Comparison of ENCODE assay signal across 14 cellular contexts in the genomic region with DNA sequence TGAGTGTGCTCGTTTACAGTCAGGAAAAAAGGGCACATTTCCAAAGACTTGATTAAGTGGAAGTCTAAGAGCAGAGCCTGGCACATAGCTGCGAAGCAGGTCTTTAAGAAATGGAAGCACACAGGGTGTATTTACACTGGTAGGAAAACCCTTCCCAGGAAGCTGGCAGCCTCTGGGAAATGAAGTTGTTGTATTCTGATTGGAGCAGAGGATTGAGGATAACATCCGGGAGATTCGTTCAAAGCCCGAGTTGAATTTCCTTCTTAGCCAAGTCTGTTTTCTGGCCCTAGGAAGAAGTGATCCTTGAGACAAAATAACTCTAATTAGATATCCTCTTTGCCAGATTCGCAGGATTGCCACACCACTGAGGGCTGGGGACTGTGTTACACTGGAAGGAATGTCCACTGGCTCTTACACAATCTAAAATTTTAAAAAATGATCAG.
DNase-seq lines count a peak whose midpoint lies in the region; ATAC-seq, FAIRE-seq and TF ChIP-seq lines count a peak whose summit lies in the region.
"Had no signal": no experiment of that assay in that cellular context is flagged by ENCODE, and none has a peak within 500 bp of the region (broad histone marks: within the 10 kb centered on the region; RNA-seq: fewer than 3 reads in every experiment).

No MANE protein-coding gene starts in this region.

- H3K27ac Mint-ChIP-seq in progenitor cell of endocrine pancreas: no peak overlapping the region
- no peak overlapping the region for H3K27ac Mint-ChIP-seq in natural killer cell treated with Interleukin-12 subunit alpha and Interleukin-12 subunit beta and Interleukin-15 and Interleukin-18, amount 100 ng/mL, for 72 hours
- H3K27ac Mint-ChIP-seq: natural killer cell had no signal

- H3K27ac ChIP-seq in HepG2 (ENCODE audit: extremely low read length, insufficient read depth, low read length): no peak overlapping the region

- CTCF ChIA-PET in HepG2 (lab: Yijun Ruan, JAX; ENCODE audit: low intra/inter-chr PET ratio, low total read pairs): no interaction called here

- intact Hi-C loops in HepG2 (cut with micrococcal nuclease; ENCODE audit: unreplicated experiment): no loop called here

- H3K27me3 ChIP-seq in HepG2 (ENCODE audit: control insufficient read depth in 1 of 2, insufficient read depth in 2 of 2, low read length in 2 of 2): no peaks in the 10 kb centered on the region

- no peak for TF ChIP-seq RAD21 in HepG2 (CRISPR knock-in tag; IDR thresholded peaks at IDR 0.05)

- H3K27me3 Mint-ChIP-seq in progenitor cell of endocrine pancreas: no peaks in the 10 kb centered on the region
- peaks cover 0 to 8% of the 10 kb centered on the region in 2 donors for H3K27me3 Mint-ChIP-seq in natural killer cell treated with Interleukin-12 subunit alpha and Interleukin-12 subunit beta and Interleukin-15 and Interleukin-18, amount 100 ng/mL, for 72 hours

- H3K36me3 ChIP-seq in HepG2 (replicated peaks in 1 of 2; ENCODE audit: control insufficient read depth in 1 of 2, insufficient read depth in 2 of 2, low read length in 2 of 2): peaks cover 14 to 31% of the 10 kb centered on the region in 2 experiments

- no peaks in the 10 kb centered on the region for H3K9me3 Mint-ChIP-seq in progenitor cell of endocrine pancreas (ENCODE audit: low read depth)
- no peaks in the 10 kb centered on the region for H3K9me3 Mint-ChIP-seq in natural killer cell treated with Interleukin-12 subunit alpha and Interleukin-12 subunit beta and Interleukin-15 and Interleukin-18, amount 100 ng/mL, for 72 hours
- H3K9me3 Mint-ChIP-seq: natural killer cell had no signal

- no peaks in the 10 kb centered on the region for H3K4me1 Mint-ChIP-seq in progenitor cell of endocrine pancreas (ENCODE audit: low read depth)
- no peaks in the 10 kb centered on the region for H3K4me1 Mint-ChIP-seq in natural killer cell treated with Interleukin-12 subunit alpha and Interleukin-12 subunit beta and Interleukin-15 and Interleukin-18, amount 100 ng/mL, for 72 hours (ENCODE audit: low read depth in 2 of 2)
- H3K4me1 Mint-ChIP-seq: natural killer cell had no signal

- POLR2A ChIA-PET in HepG2 (lab: Yijun Ruan, JAX): interaction anchor here (1.6 kb wide), 1 partner anchor 11 kb away, joined by 6 read pairs; no protein-coding TSS in a partner anchor

- H3K36me3 Mint-ChIP-seq in progenitor cell of endocrine pancreas (ENCODE audit: insufficient read depth): peaks cover 26% of the 10 kb centered on the region
- H3K36me3 Mint-ChIP-seq in natural killer cell treated with Interleukin-12 subunit alpha and Interleukin-12 subunit beta and Interleukin-15 and Interleukin-18, amount 100 ng/mL, for 72 hours: no peaks in the 10 kb centered on the region
- H3K36me3 Mint-ChIP-seq: natural killer cell had no signal

- no peak overlapping the region for H2AFZ ChIP-seq in HepG2 (ENCODE audit: low read length)

- no peaks in the 10 kb centered on the region for H3K79me2 ChIP-seq in HepG2 (ENCODE audit: insufficient read depth, low read length)

- H3K9me3 ChIP-seq in HepG2 (ENCODE audit: low read length): no peaks in the 10 kb centered on the region
- H3K9me3 ChIP-seq: Caco-2 had no signal

- in situ Hi-C loops in HepG2 (cut with HindIII; ENCODE audit: extremely low pct_ligation_motif_present, low pct_unique_long_range_greater_than_20kb): no loop called here

- no peak overlapping the region for H3K4me2 ChIP-seq in HepG2 (ENCODE audit: low read depth, low read length)

- H3K4me3 ChIP-seq in HepG2 (replicated peaks in 1 of 3; ENCODE audit: insufficient read depth in 1 of 3, low read depth in 2 of 3, low read length in 3 of 3): no peak overlapping the region

- DNase-seq in GM04504 (ENCODE audit: low read depth) (peak; percentile 65), dermis blood vessel endothelial cell (peak; percentile 65), HepG2 (ENCODE audit: low spot score) (no peak), stromal cell of bone marrow (ENCODE audit: low read depth) (peak; percentile 86), progenitor cell of endocrine pancreas (ENCODE audit: low spot score, unreplicated experiment) (no peak), RKO (ENCODE audit: low spot score) (no peak)
- DNase-seq in natural killer cell treated with Interleukin-12 subunit alpha and Interleukin-12 subunit beta and Interleukin-15 and Interleukin-18, amount 100 ng/mL, for 72 hours (ENCODE audit: low spot score): no peak
- DNase-seq: activated T-cell treated with anti-CD3 and anti-CD28 coated beads, Interleukin-2, amount 50 U/mL, for 48 hours; Caco-2; cerebellar nuclear complex; natural killer cell; NCI-H2081 had no signal

- TF ChIP-seq CTCF in HepG2 (CRISPR knock-in tag; IDR thresholded peaks at IDR 0.05) (no peak), progenitor cell of endocrine pancreas (IDR thresholded peaks at IDR 0.05; ENCODE audit: unreplicated experiment) (no peak)

- no peak for TF ChIP-seq POLR2A in HepG2 (IDR thresholded peaks at IDR 0.05; ENCODE audit: insufficient read depth in 1 of 2, low read depth in 2 of 2, low read length in 2 of 2)

- no peaks in the 10 kb centered on the region for H4K20me1 ChIP-seq in HepG2 (ENCODE audit: insufficient read depth, low read length)

- FAIRE-seq in HepG2 (lab: Jason Lieb, UNC): no peak
- FAIRE-seq: RCC 7860 had no signal

- no TSS peak for BruUV-seq in HepG2 (replicated peaks; lab: Mats Ljungman, UMichigan)

- TF ChIP-seq EP300 in HepG2 (IDR thresholded peaks at IDR 0.05; ENCODE audit: low read depth in 2 of 2, low read length in 2 of 2): no peak
- no peak for TF ChIP-seq EP300 in HepG2 (CRISPR knock-in tag; IDR thresholded peaks at IDR 0.05; ENCODE audit: borderline replicate concordance)

- no peak overlapping the region for H3K9ac ChIP-seq in HepG2 (ENCODE audit: insufficient read depth, low read depth, low read length)

- no peak overlapping the region for H3K4me3 Mint-ChIP-seq in progenitor cell of endocrine pancreas (ENCODE audit: low read depth)
- H3K4me3 Mint-ChIP-seq in natural killer cell treated with Interleukin-12 subunit alpha and Interleukin-12 subunit beta and Interleukin-15 and Interleukin-18, amount 100 ng/mL, for 72 hours: no peak overlapping the region
- H3K4me3 Mint-ChIP-seq: natural killer cell had no signal

- H3K4me1 ChIP-seq in HepG2 (ENCODE audit: insufficient read depth, low read length): peaks cover 24% of the 10 kb centered on the region

- ATAC-seq in HepG2 (no peak), HG03469 (IDR thresholded peaks at IDR 0.05; ENCODE audit: unreplicated experiment) (no peak)
- no peak for ATAC-seq in natural killer cell treated with Interleukin-12 subunit alpha and Interleukin-12 subunit beta and Interleukin-15 and Interleukin-18, amount 100 ng/mL, for 72 hours
- ATAC-seq: natural killer cell had no signal

- 96% methylated on average over 6 of the region's 6 CpGs for WGBS in HepG2 (ENCODE audit: low lambda C conversion rate)

TF ChIP-seq in HepG2, 621 proteins besides CTCF, POLR2A, EP300 and RAD21:
- no peak for TF ChIP-seq ZNF7 (CRISPR knock-in tag; IDR thresholded peaks at IDR 0.05)
- peak; percentile 62; the same call in 1 of the 2 replicates for TF ChIP-seq CEBPB (IDR thresholded peaks at IDR 0.05; ENCODE audit: borderline replicate concordance, low read depth, low read length)
- TF ChIP-seq ZNF24 (IDR thresholded peaks at IDR 0.05): no peak

Comparison
In these comparisons a context has a peak if more than half of its experiments do, and no peak if none do; other contexts are left out.
1. DNase-seq: peak in GM04504 (single experiment), dermis blood vessel endothelial cell (single experiment) and stromal cell of bone marrow (single experiment); none in HepG2 (single experiment), progenitor cell of endocrine pancreas (single experiment), natural killer cell treated with Interleukin-12 subunit alpha and Interleukin-12 subunit beta and Interleukin-15 and Interleukin-18, amount 100 ng/mL, for 72 hours (single experiment) and RKO (single experiment).